In the genomic region with DNA sequence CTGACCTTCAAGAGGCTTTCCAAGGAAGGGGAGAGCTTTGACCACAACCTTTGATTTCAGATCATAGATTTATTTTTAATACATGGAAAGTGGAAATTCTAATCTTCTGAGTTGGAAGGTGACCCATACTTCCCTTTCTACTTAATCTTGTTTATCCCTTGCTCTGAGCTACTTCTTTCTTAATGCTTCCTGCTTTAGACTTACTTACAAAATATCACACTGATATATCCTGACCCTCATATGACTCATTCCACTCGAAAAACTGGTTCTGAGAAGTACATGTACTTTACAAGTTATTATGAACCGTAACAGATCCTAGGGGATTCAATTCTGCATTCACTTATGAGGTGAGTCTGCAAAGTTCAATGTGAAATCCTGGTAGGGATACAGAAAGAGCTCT, we compare ENCODE assay signal across 14 cellular contexts.
DNase-seq lines count a peak whose midpoint lies in the region; TF ChIP-seq lines count a peak whose summit lies in the region.
"Had no signal": no experiment of that assay in that cellular context is flagged by ENCODE, and none has a peak within 500 bp of the region (broad histone marks: within the 10 kb centered on the region; RNA-seq: fewer than 3 reads in every experiment).

No MANE protein-coding gene starts in this region.

- peak; percentile 42 for DNase-seq in NCI-H2029 (lab: John Stamatoyannopoulos, UW)
- DNase-seq in NCI-H2029 treated with DMSO at 0.1 percent for 48 hours (lab: John Stamatoyannopoulos, UW): no peak
- DNase-seq in RWPE1 (ENCODE audit: low spot score): peak; percentile 68
- DNase-seq in fibroblast of mammary gland (ENCODE audit: low read depth): peak; percentile 74
- DNase-seq in smooth muscle cell (lab: John Stamatoyannopoulos, UW; ENCODE audit: unreplicated experiment): no peak
- no peak for DNase-seq in glutamatergic neuron
- no peak for DNase-seq in kidney glomerular epithelial cell (lab: John Stamatoyannopoulos, UW)
- DNase-seq in SK-N-DZ (ENCODE audit: low spot score): no peak
- DNase-seq: 8988T; activated naive CD4-positive, alpha-beta T cell treated with Interleukin-2 at 50 U/mL for 16 hours; CD8-positive, alpha-beta memory T cell; nucleus accumbens had no signal

- no peak overlapping the region for H3K9ac ChIP-seq in smooth muscle cell (ENCODE audit: low read depth)
- H3K9ac ChIP-seq: KMS-11 had no signal

- no peaks in the 10 kb centered on the region for H3K9me3 ChIP-seq in smooth muscle cell (replicated peaks; ENCODE audit: low read depth)

- H3K27me3 ChIP-seq in smooth muscle cell (ENCODE audit: low read depth): peaks cover 4% of the 10 kb centered on the region

- no peak overlapping the region for H2AFZ ChIP-seq in smooth muscle cell (ENCODE audit: low read depth)
- H2AFZ ChIP-seq: GM23338 had no signal

- no peaks in the 10 kb centered on the region for H3K36me3 Mint-ChIP-seq in glutamatergic neuron (ENCODE audit: unreplicated experiment)
- H3K36me3 Mint-ChIP-seq: CD8-positive, alpha-beta memory T cell had no signal

- H3K9me3 Mint-ChIP-seq in glutamatergic neuron (ENCODE audit: unreplicated experiment): no peaks in the 10 kb centered on the region
- H3K9me3 Mint-ChIP-seq: GM23338 had no signal

- no peak overlapping the region for H3K27ac ChIP-seq in RWPE1
- no peak overlapping the region for H3K27ac ChIP-seq in smooth muscle cell (ENCODE audit: low read depth)
- H3K27ac ChIP-seq: KMS-11 had no signal

- H3K4me1 ChIP-seq in smooth muscle cell (ENCODE audit: low read depth): peaks cover 6% of the 10 kb centered on the region

- TF ChIP-seq CTCF in RWPE1 (conservative IDR thresholded peaks at IDR 0.05; ENCODE audit: low read depth) (no peak), fibroblast of mammary gland (conservative IDR thresholded peaks at IDR 0.05; ENCODE audit: control insufficient read depth, insufficient read depth, low read depth, low read length) (no peak), smooth muscle cell (IDR thresholded peaks at IDR 0.05; ENCODE audit: borderline replicate concordance, insufficient read depth, poor library complexity, severe bottlenecking) (no peak), glutamatergic neuron (IDR thresholded peaks at IDR 0.05; ENCODE audit: partially characterized antibody, unreplicated experiment) (no peak)

- H3K36me3 ChIP-seq in smooth muscle cell (ENCODE audit: low read depth): no peaks in the 10 kb centered on the region

- peak overlapping the region; percentile 77 for H3K4me2 ChIP-seq in smooth muscle cell
- H3K4me2 ChIP-seq: GM23338, KMS-11 had no signal

- no peak overlapping the region for H3K27ac Mint-ChIP-seq in glutamatergic neuron (ENCODE audit: unreplicated experiment)
- H3K27ac Mint-ChIP-seq: CD8-positive, alpha-beta memory T cell; GM23338 had no signal

- H4K20me1 ChIP-seq in smooth muscle cell (ENCODE audit: low read depth): no peaks in the 10 kb centered on the region

- H3K4me3 ChIP-seq in fibroblast of mammary gland (ENCODE audit: control insufficient read depth, low read depth, low read length): no peak overlapping the region
- H3K4me3 ChIP-seq in smooth muscle cell: no peak overlapping the region
- H3K4me3 ChIP-seq: GM23338 had no signal

- no peaks in the 10 kb centered on the region for H3F3A ChIP-seq in smooth muscle cell (ENCODE audit: low read depth)

- CTCF ChIA-PET in RWPE1 (lab: Yijun Ruan, JAX): interaction anchor here (0.6 kb wide), 2 partner anchors 17 to 253 kb away, joined by 5 to 6 read pairs; no protein-coding TSS in a partner anchor

- POLR2A ChIA-PET in RWPE1 (lab: Yijun Ruan, JAX; ENCODE audit: low non-redundant PET): no interaction called here

- H3K27me3 Mint-ChIP-seq in glutamatergic neuron (ENCODE audit: unreplicated experiment): no peaks in the 10 kb centered on the region

- no peaks in the 10 kb centered on the region for H3K79me2 ChIP-seq in smooth muscle cell (ENCODE audit: low read depth)

- H3K4me3 Mint-ChIP-seq in glutamatergic neuron (ENCODE audit: unreplicated experiment): no peak overlapping the region
- H3K4me3 Mint-ChIP-seq: CD8-positive, alpha-beta memory T cell; GM23338 had no signal

- H3K4me1 Mint-ChIP-seq in glutamatergic neuron (ENCODE audit: low read depth, unreplicated experiment): no peaks in the 10 kb centered on the region
- H3K4me1 Mint-ChIP-seq: CD8-positive, alpha-beta memory T cell had no signal

- WGBS in smooth muscle cell (ENCODE audit: low lambda C conversion rate): 11% methylated on average over 2 of the region's 2 CpGs

Comparison
In these comparisons a context has a peak if more than half of its experiments do, and no peak if none do; other contexts are left out.
1. DNase-seq: peak in NCI-H2029 (single experiment), RWPE1 (single experiment) and fibroblast of mammary gland (single experiment); none in NCI-H2029 treated with DMSO at 0.1 percent for 48 hours (single experiment), smooth muscle cell (single experiment), glutamatergic neuron (single experiment), kidney glomerular epithelial cell (single experiment) and SK-N-DZ (single experiment).